In genomic region chr19:45403781-45404556, GRCh38 we compare ENCODE assay signal across 8 cellular contexts. TPM values are rescaled to one million over a fixed set of nuclear protein-coding genes. Genes with fewer than 3 reads are reported as not detected.
DNase-seq lines count a peak whose midpoint lies in the region; ATAC-seq and TF ChIP-seq lines count a peak whose summit lies in the region.

No MANE protein-coding gene starts in this region.

- peaks cover 1% of the 10 kb centered on the region for H3K36me3 Mint-ChIP-seq in activated naive CD8-positive, alpha-beta T cell treated with anti-CD3 and anti-CD28 coated beads, Interleukin-2, amount 10 ng/mL, durations not matched to agents 7 days and 5 days

- CTCF ChIA-PET in RWPE1 (lab: Yijun Ruan, JAX): interaction anchor here (0.6 to 2.5 kb wide), 4 partner anchors 33 to 74 kb away, joined by 4 to 19 read pairs (median 6); no protein-coding TSS in a partner anchor

- H3K27ac Mint-ChIP-seq in activated naive CD8-positive, alpha-beta T cell treated with anti-CD3 and anti-CD28 coated beads, Interleukin-2, amount 10 ng/mL, durations not matched to agents 7 days and 5 days: peak overlapping the region; percentile 12

- H3K4me3 Mint-ChIP-seq in activated naive CD8-positive, alpha-beta T cell treated with anti-CD3 and anti-CD28 coated beads, Interleukin-2, amount 10 ng/mL, durations not matched to agents 7 days and 5 days: peak overlapping the region; percentile 96

- peaks cover 25% of the 10 kb centered on the region for H3K4me1 Mint-ChIP-seq in activated naive CD8-positive, alpha-beta T cell treated with anti-CD3 and anti-CD28 coated beads, Interleukin-2, amount 10 ng/mL, durations not matched to agents 7 days and 5 days

- H3K9me3 Mint-ChIP-seq in activated naive CD8-positive, alpha-beta T cell treated with anti-CD3 and anti-CD28 coated beads, Interleukin-2, amount 10 ng/mL, durations not matched to agents 7 days and 5 days: no peaks in the 10 kb centered on the region

- peak overlapping the region; percentile 96 for H3K4me3 ChIP-seq in iPS-11a (ENCODE audit: low read depth, low read length)

- peak; percentile 43 for TF ChIP-seq CTCF in AG09319 (IDR thresholded peaks at IDR 0.05; ENCODE audit: low read depth, low read length)
- peak; percentile 72 for TF ChIP-seq CTCF in GM20000 (IDR thresholded peaks at IDR 0.05; ENCODE audit: extremely low read depth, missing control alignments)
- TF ChIP-seq CTCF in RWPE1 (conservative IDR thresholded peaks at IDR 0.05; ENCODE audit: low read depth): peak; percentile 74

- no peak for DNase-seq in AG09319 (ENCODE audit: extremely low read depth, low read depth)
- peak; percentile 90 for DNase-seq in GM20000 (ENCODE audit: low spot score)
- DNase-seq in RWPE1 (ENCODE audit: low spot score): peak; percentile 68
- DNase-seq in activated naive CD8-positive, alpha-beta T cell treated with anti-CD3 and anti-CD28 coated beads, Interleukin-2, amount 10 ng/mL, durations not matched to agents 7 days and 5 days: peak; percentile 89
- DNase-seq in stimulated activated CD4-positive, alpha-beta T cell treated with anti-CD3 and anti-CD28 coated beads, Interleukin-15, amount 100 ng/mL, for 48 hours (ENCODE audit: low read depth in 2 of 2): peak; percentile 62 to 73

- H3K27me3 Mint-ChIP-seq in activated naive CD8-positive, alpha-beta T cell treated with anti-CD3 and anti-CD28 coated beads, Interleukin-2, amount 10 ng/mL, durations not matched to agents 7 days and 5 days: peaks cover 27% of the 10 kb centered on the region

- peak overlapping the region; percentile 98 for H3K27ac ChIP-seq in RWPE1

- POLR2A ChIA-PET in RWPE1 (lab: Yijun Ruan, JAX; ENCODE audit: low non-redundant PET): no interaction called here
- POLR2A ChIA-PET in activated naive CD8-positive, alpha-beta T cell treated with anti-CD3 and anti-CD28 coated beads, Interleukin-2, amount 10 ng/mL, durations not matched to agents 7 days and 5 days (lab: Charles Lee): interaction anchor here (1.0 to 1.7 kb wide), 3 partner anchors 34 to 75 kb away, joined by 3 to 7 read pairs (median 3); partner anchors contain the start of gene ERCC2

- ATAC-seq in activated naive CD8-positive, alpha-beta T cell treated with anti-CD3 and anti-CD28 coated beads, Interleukin-2, amount 10 ng/mL, durations not matched to agents 7 days and 5 days (ENCODE audit: low read depth): peak; percentile 44
- ATAC-seq in GM19455 (IDR thresholded peaks at IDR 0.05; ENCODE audit: unreplicated experiment): no peak
- no peak for ATAC-seq in GM19023 (IDR thresholded peaks at IDR 0.05; ENCODE audit: unreplicated experiment)

RNA-seq across cellular contexts. Expression of gene PPP1R13L, which starts 0.9 kb away (rescaled TPM):
- total RNA-seq in activated naive CD8-positive, alpha-beta T cell treated with anti-CD3 and anti-CD28 coated beads, Interleukin-2, amount 10 ng/mL, durations not matched to agents 7 days and 5 days: 10 to 100 TPM; 20.2 to 25.7 TPM

RNA-seq across cellular contexts. Expression of gene POLR1G, which starts 2.5 kb away (rescaled TPM):
- 1 to 10 TPM; 6.0 to 6.3 TPM for total RNA-seq in activated naive CD8-positive, alpha-beta T cell treated with anti-CD3 and anti-CD28 coated beads, Interleukin-2, amount 10 ng/mL, durations not matched to agents 7 days and 5 days

RNA-seq across cellular contexts. Expression of gene ERCC1, which starts 19.7 kb away (rescaled TPM):
- 10 to 100 TPM; 63.1 to 63.3 TPM for total RNA-seq in activated naive CD8-positive, alpha-beta T cell treated with anti-CD3 and anti-CD28 coated beads, Interleukin-2, amount 10 ng/mL, durations not matched to agents 7 days and 5 days

RNA-seq across cellular contexts. Expression of gene ERCC2, which starts 33.6 kb away (rescaled TPM):
- total RNA-seq in activated naive CD8-positive, alpha-beta T cell treated with anti-CD3 and anti-CD28 coated beads, Interleukin-2, amount 10 ng/mL, durations not matched to agents 7 days and 5 days: 10 to 100 TPM; 20.0 to 28.2 TPM
